1 cellular context compared by ENCODE assay signal in the genomic region with DNA sequence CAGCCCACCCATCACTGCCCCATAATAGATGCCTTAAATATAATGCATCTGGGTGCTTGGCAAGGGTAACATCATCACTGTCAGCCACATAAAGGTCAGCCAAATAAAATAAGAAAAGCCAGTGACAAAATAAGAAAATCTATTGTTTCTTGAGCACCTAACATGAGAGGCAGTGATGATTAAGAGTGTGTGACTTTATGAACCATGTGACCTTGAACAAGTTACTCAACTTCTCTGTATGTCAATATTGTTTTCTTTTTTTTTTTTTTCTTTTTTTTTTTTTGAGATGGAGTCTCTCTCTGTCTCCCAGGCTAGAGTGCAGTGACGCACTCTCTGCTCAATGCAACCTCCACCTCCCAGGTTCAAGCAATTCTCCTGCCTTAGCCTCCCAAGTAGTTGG.
TF ChIP-seq lines count a peak whose summit lies in the region.

No MANE protein-coding gene starts in this region.

TF ChIP-seq in WTC11, 78 proteins besides CTCF, POLR2A, EP300 and RAD21 (continued from another document):
- TF ChIP-seq, protein P1, sequence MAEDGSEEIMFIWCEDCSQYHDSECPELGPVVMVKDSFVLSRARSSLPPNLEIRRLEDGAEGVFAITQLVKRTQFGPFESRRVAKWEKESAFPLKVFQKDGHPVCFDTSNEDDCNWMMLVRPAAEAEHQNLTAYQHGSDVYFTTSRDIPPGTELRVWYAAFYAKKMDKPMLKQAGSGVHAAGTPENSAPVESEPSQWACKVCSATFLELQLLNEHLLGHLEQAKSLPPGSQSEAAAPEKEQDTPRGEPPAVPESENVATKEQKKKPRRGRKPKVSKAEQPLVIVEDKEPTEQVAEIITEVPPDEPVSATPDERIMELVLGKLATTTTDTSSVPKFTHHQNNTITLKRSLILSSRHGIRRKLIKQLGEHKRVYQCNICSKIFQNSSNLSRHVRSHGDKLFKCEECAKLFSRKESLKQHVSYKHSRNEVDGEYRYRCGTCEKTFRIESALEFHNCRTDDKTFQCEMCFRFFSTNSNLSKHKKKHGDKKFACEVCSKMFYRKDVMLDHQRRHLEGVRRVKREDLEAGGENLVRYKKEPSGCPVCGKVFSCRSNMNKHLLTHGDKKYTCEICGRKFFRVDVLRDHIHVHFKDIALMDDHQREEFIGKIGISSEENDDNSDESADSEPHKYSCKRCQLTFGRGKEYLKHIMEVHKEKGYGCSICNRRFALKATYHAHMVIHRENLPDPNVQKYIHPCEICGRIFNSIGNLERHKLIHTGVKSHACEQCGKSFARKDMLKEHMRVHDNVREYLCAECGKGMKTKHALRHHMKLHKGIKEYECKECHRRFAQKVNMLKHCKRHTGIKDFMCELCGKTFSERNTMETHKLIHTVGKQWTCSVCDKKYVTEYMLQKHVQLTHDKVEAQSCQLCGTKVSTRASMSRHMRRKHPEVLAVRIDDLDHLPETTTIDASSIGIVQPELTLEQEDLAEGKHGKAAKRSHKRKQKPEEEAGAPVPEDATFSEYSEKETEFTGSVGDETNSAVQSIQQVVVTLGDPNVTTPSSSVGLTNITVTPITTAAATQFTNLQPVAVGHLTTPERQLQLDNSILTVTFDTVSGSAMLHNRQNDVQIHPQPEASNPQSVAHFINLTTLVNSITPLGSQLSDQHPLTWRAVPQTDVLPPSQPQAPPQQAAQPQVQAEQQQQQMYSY (CRISPR knock-in tag; IDR thresholded peaks at IDR 0.05): no peak
- TF ChIP-seq HMGA2 (CRISPR knock-in tag; IDR thresholded peaks at IDR 0.05): no peak
- TF ChIP-seq, protein P2, sequence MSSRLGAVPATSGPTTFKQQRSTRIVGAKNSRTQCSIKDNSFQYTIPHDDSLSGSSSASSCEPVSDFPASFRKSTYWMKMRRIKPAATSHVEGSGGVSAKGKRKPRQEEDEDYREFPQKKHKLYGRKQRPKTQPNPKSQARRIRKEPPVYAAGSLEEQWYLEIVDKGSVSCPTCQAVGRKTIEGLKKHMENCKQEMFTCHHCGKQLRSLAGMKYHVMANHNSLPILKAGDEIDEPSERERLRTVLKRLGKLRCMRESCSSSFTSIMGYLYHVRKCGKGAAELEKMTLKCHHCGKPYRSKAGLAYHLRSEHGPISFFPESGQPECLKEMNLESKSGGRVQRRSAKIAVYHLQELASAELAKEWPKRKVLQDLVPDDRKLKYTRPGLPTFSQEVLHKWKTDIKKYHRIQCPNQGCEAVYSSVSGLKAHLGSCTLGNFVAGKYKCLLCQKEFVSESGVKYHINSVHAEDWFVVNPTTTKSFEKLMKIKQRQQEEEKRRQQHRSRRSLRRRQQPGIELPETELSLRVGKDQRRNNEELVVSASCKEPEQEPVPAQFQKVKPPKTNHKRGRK (CRISPR knock-in tag; IDR thresholded peaks at IDR 0.05; ENCODE audit: borderline replicate concordance): no peak
- no peak for TF ChIP-seq ZNF532 (CRISPR knock-in tag; IDR thresholded peaks at IDR 0.05; ENCODE audit: borderline replicate concordance)
- TF ChIP-seq, protein P3, sequence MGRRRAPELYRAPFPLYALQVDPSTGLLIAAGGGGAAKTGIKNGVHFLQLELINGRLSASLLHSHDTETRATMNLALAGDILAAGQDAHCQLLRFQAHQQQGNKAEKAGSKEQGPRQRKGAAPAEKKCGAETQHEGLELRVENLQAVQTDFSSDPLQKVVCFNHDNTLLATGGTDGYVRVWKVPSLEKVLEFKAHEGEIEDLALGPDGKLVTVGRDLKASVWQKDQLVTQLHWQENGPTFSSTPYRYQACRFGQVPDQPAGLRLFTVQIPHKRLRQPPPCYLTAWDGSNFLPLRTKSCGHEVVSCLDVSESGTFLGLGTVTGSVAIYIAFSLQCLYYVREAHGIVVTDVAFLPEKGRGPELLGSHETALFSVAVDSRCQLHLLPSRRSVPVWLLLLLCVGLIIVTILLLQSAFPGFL (CRISPR knock-in tag; IDR thresholded peaks at IDR 0.05; ENCODE audit: borderline replicate concordance): no peak
- TF ChIP-seq, protein P4, sequence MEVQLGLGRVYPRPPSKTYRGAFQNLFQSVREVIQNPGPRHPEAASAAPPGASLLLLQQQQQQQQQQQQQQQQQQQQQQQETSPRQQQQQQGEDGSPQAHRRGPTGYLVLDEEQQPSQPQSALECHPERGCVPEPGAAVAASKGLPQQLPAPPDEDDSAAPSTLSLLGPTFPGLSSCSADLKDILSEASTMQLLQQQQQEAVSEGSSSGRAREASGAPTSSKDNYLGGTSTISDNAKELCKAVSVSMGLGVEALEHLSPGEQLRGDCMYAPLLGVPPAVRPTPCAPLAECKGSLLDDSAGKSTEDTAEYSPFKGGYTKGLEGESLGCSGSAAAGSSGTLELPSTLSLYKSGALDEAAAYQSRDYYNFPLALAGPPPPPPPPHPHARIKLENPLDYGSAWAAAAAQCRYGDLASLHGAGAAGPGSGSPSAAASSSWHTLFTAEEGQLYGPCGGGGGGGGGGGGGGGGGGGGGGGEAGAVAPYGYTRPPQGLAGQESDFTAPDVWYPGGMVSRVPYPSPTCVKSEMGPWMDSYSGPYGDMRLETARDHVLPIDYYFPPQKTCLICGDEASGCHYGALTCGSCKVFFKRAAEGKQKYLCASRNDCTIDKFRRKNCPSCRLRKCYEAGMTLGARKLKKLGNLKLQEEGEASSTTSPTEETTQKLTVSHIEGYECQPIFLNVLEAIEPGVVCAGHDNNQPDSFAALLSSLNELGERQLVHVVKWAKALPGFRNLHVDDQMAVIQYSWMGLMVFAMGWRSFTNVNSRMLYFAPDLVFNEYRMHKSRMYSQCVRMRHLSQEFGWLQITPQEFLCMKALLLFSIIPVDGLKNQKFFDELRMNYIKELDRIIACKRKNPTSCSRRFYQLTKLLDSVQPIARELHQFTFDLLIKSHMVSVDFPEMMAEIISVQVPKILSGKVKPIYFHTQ (CRISPR knock-in tag; IDR thresholded peaks at IDR 0.05): no peak
- no peak for TF ChIP-seq AFF4 (CRISPR knock-in tag; IDR thresholded peaks at IDR 0.05; ENCODE audit: borderline replicate concordance)
- no peak for TF ChIP-seq ZNF121 (CRISPR knock-in tag; IDR thresholded peaks at IDR 0.05)
- no peak for TF ChIP-seq RELA (CRISPR knock-in tag; IDR thresholded peaks at IDR 0.05; ENCODE audit: borderline replicate concordance)
- no peak for TF ChIP-seq FOXP4 (CRISPR knock-in tag; IDR thresholded peaks at IDR 0.05)
